13 cellular contexts compared by ENCODE assay signal in the genomic region with DNA sequence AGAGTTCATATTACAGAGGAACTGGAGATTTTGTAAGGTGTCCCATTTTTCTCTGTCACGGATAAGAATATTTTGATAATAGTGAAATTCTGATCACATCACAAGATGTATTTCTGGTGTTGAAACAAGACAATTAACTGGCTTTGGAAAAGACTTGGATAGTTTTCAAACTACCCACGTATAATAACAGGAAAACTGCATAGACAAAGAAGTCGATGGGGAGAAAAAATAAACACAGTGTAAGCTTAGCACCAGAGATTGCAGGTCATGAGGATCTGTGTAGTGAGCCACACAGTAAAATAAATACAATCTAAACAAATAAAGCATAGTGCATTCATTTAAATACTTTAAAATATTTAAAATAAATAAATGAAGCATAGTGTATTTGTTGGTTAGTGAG.
A peak's percentile ranks its signal among the peaks of the same experiment; 100 is the strongest.
DNase-seq lines count a peak whose midpoint lies in the region; ATAC-seq and TF ChIP-seq lines count a peak whose summit lies in the region.
"Had no signal": no experiment of that assay in that cellular context is flagged by ENCODE, and none has a peak within 500 bp of the region (broad histone marks: within the 10 kb centered on the region; RNA-seq: fewer than 3 reads in every experiment).

No MANE protein-coding gene starts in this region.

- no peak overlapping the region for H3K27ac ChIP-seq in IMR-90 (ENCODE audit: insufficient read depth, low read length)
- H3K27ac ChIP-seq: A549 had no signal

- H3K4me1 ChIP-seq in IMR-90 (ENCODE audit: control insufficient read depth, insufficient read depth, low read length): peaks cover 6% of the 10 kb centered on the region; the same call in 1 of the 2 replicates
- peaks cover 49% of the 10 kb centered on the region for H3K4me1 ChIP-seq in adipocyte (ENCODE audit: control insufficient read depth, insufficient read depth, low read length)
- H3K4me1 ChIP-seq: A549, HAP-1 had no signal

- CTCF ChIA-PET in IMR-90 (lab: Yijun Ruan, JAX): no interaction called here

- H2BK20ac ChIP-seq in IMR-90 (ENCODE audit: low read depth, low read length): no peak overlapping the region

- H3K9ac ChIP-seq in IMR-90 (ENCODE audit: low read depth, low read length) (no peak overlapping the region), adipocyte (ENCODE audit: low read length) (peak overlapping the region; percentile 53)

- intact Hi-C loops in IMR-90 (cut with micrococcal nuclease): no loop called here

- no peak overlapping the region for H3K23ac ChIP-seq in IMR-90 (ENCODE audit: low read depth, low read length)

- H2BK5ac ChIP-seq in IMR-90 (ENCODE audit: low read depth, low read length, poor library complexity, severe bottlenecking): peak overlapping the region; percentile 26

- H3K9me3 ChIP-seq in IMR-90 (ENCODE audit: control insufficient read depth, insufficient read depth, low read length) (no peaks in the 10 kb centered on the region), adipocyte (ENCODE audit: control insufficient read depth, low read length) (peaks cover 5% of the 10 kb centered on the region)
- H3K9me3 ChIP-seq: A549, HAP-1 had no signal

- H3K4me1 Mint-ChIP-seq in osteocyte (ENCODE audit: unreplicated experiment): peaks cover 39% of the 10 kb centered on the region
- peaks cover 3% of the 10 kb centered on the region for H3K4me1 Mint-ChIP-seq in type B pancreatic cell (ENCODE audit: unreplicated experiment)
- H3K4me1 Mint-ChIP-seq: CD14-positive monocyte had no signal

- ATAC-seq in IMR-90 (ENCODE audit: low read depth): no peak
- ATAC-seq: A549; CD8-positive, alpha-beta T cell had no signal

- no peak overlapping the region for H3K18ac ChIP-seq in IMR-90 (ENCODE audit: low read depth, low read length)

- no peak overlapping the region for H3K56ac ChIP-seq in IMR-90 (ENCODE audit: extremely low read depth, insufficient read depth, low read length)

- H4K91ac ChIP-seq in IMR-90 (ENCODE audit: insufficient read depth, low read depth, low read length): no peak overlapping the region

- H3K9me3 Mint-ChIP-seq in osteocyte (ENCODE audit: unreplicated experiment): peaks cover 15% of the 10 kb centered on the region
- no peaks in the 10 kb centered on the region for H3K9me3 Mint-ChIP-seq in type B pancreatic cell

- no peaks in the 10 kb centered on the region for H4K20me1 ChIP-seq in IMR-90 (ENCODE audit: insufficient read depth, low read length)

- no peak for TF ChIP-seq RAD21 in IMR-90 (IDR thresholded peaks at IDR 0.05; ENCODE audit: low read length)

- DNase-seq in IMR-90 (peak; percentile 51), adipocyte (ENCODE audit: low read depth) (no peak), fibroblast of the aortic adventitia (ENCODE audit: low read depth) (peak; percentile 66), osteocyte (ENCODE audit: extremely low spot score, unreplicated experiment) (no peak), type B pancreatic cell (ENCODE audit: extremely low spot score, unreplicated experiment) (no peak), KBM-7 (no peak), GF-D8 (lab: John Stamatoyannopoulos, UW) (no peak)
- DNase-seq: CD8-positive, alpha-beta T cell; COR-L47; DMS53 had no signal

- WGBS in IMR-90 (ENCODE audit: extremely low coverage in 2 of 2, insufficient read length in 1 of 2), 2 experiments: no CpG with 5 or more reads among the region's 3 CpGs

- H2AK9ac ChIP-seq in IMR-90 (replicated peaks; ENCODE audit: low read depth, low read length, poor library complexity): no peak overlapping the region

- H3K4ac ChIP-seq in IMR-90 (ENCODE audit: low read depth, low read length): no peak overlapping the region

- H3K27me3 ChIP-seq in IMR-90 (ENCODE audit: control insufficient read depth, insufficient read depth, low read length): no peaks in the 10 kb centered on the region
- no peaks in the 10 kb centered on the region for H3K27me3 ChIP-seq in adipocyte (replicated peaks; ENCODE audit: control insufficient read depth, insufficient read depth, low read length)

- H3K79me1 ChIP-seq in IMR-90 (ENCODE audit: low read depth in 1 of 2, low read length in 2 of 2): no peaks in the 10 kb centered on the region

- no peak for TF ChIP-seq CTCF in IMR-90 (conservative IDR thresholded peaks at IDR 0.05; ENCODE audit: low read depth, low read length)
- no peak for TF ChIP-seq CTCF in fibroblast of the aortic adventitia (IDR thresholded peaks at IDR 0.05; ENCODE audit: insufficient read depth, low read length)
- no peak for TF ChIP-seq CTCF in osteocyte (IDR thresholded peaks at IDR 0.05)
- no peak for TF ChIP-seq CTCF in type B pancreatic cell (conservative IDR thresholded peaks at IDR 0.05)

- H3K36me3 ChIP-seq in IMR-90 (ENCODE audit: control insufficient read depth, insufficient read depth, low read length) (no peaks in the 10 kb centered on the region), adipocyte (ENCODE audit: control insufficient read depth, insufficient read depth, low read length, severe bottlenecking) (no peaks in the 10 kb centered on the region)
- H3K36me3 ChIP-seq: HAP-1 had no signal

- H3K27me3 Mint-ChIP-seq in osteocyte (ENCODE audit: unreplicated experiment): no peaks in the 10 kb centered on the region
- H3K27me3 Mint-ChIP-seq in type B pancreatic cell: no peaks in the 10 kb centered on the region

- H2AFZ ChIP-seq in IMR-90 (replicated peaks; ENCODE audit: low read length, poor library complexity): no peak overlapping the region

- H2AK5ac ChIP-seq in IMR-90 (ENCODE audit: low read depth, low read length): no peak overlapping the region

- POLR2A ChIA-PET in IMR-90 (lab: Charles Lee; ENCODE audit: unreplicated experiment): no interaction called here

- H3K14ac ChIP-seq in IMR-90 (replicated peaks; ENCODE audit: low read depth, low read length): no peak overlapping the region

- H3K36me3 Mint-ChIP-seq in osteocyte (ENCODE audit: unreplicated experiment) (peaks cover 5% of the 10 kb centered on the region), type B pancreatic cell (no peaks in the 10 kb centered on the region)
- H3K36me3 Mint-ChIP-seq: CD14-positive monocyte; CD8-positive, alpha-beta T cell had no signal

- no TSS peak for BruUV-seq in IMR-90 (replicated peaks; lab: Mats Ljungman, UMichigan)

- H3K9me1 ChIP-seq in IMR-90 (ENCODE audit: insufficient read depth, low read length): peaks cover 3% of the 10 kb centered on the region

- H4K5ac ChIP-seq in IMR-90 (ENCODE audit: low read depth, low read length): no peak overlapping the region

- H3K4me3 ChIP-seq in IMR-90 (ENCODE audit: insufficient read depth, low read depth, low read length) (no peak overlapping the region), adipocyte (ENCODE audit: low read length) (no peak overlapping the region), fibroblast of the aortic adventitia (ENCODE audit: low read depth, low read length) (no peak overlapping the region)
- H3K4me3 ChIP-seq: A549, HAP-1 had no signal

- H2BK15ac ChIP-seq in IMR-90 (ENCODE audit: low read depth, low read length): no peak overlapping the region; the same call in 2 of the 3 replicates

- H2BK120ac ChIP-seq in IMR-90 (ENCODE audit: low read depth, low read length): no peak overlapping the region

- TF ChIP-seq POLR2A in IMR-90 (IDR thresholded peaks at IDR 0.05; ENCODE audit: low read depth, low read length): no peak

- in situ Hi-C loops in IMR-90 (cut with MboI; ENCODE audit: low sequenced_read_pairs) (no loop called here), KBM-7 (cut with MboI; ENCODE audit: low pct_unique_long_range_greater_than_20kb, low sequenced_read_pairs) (no loop called here)

- dilution Hi-C loops in IMR-90 (cut with HindIII; ENCODE audit: low sequenced_read_pairs, unreplicated experiment): no loop called here

- no peak overlapping the region for H4K8ac ChIP-seq in IMR-90 (ENCODE audit: low read depth in 2 of 2, low read length in 2 of 2)

- H3K4me3 Mint-ChIP-seq in osteocyte (ENCODE audit: unreplicated experiment) (no peak overlapping the region), type B pancreatic cell (no peak overlapping the region)
- H3K4me3 Mint-ChIP-seq: CD14-positive monocyte; CD8-positive, alpha-beta T cell had no signal

- H3K27ac Mint-ChIP-seq in osteocyte (ENCODE audit: unreplicated experiment) (peak overlapping the region; percentile 35), type B pancreatic cell (no peak overlapping the region)
- H3K27ac Mint-ChIP-seq: CD14-positive monocyte; CD8-positive, alpha-beta T cell had no signal

- no peak overlapping the region for H3K4me2 ChIP-seq in IMR-90 (ENCODE audit: low read depth, low read length)
- H3K4me2 ChIP-seq: A549 had no signal

TF ChIP-seq in IMR-90, 13 proteins besides CTCF, POLR2A, EP300 and RAD21 (continues in another document):
- no peak for TF ChIP-seq BHLHE40 (IDR thresholded peaks at IDR 0.05; ENCODE audit: low read depth, low read length)
- TF ChIP-seq CEBPB (IDR thresholded peaks at IDR 0.05; ENCODE audit: low read depth, low read length): no peak
- TF ChIP-seq MXI1 (IDR thresholded peaks at IDR 0.05; ENCODE audit: borderline replicate concordance, low read depth, low read length): no peak
- TF ChIP-seq MAFK (IDR thresholded peaks at IDR 0.05; ENCODE audit: low read depth, low read length): no peak
- no peak for TF ChIP-seq FOS (IDR thresholded peaks at IDR 0.05; ENCODE audit: low read depth, low read length)
- no peak for TF ChIP-seq RCOR1 (IDR thresholded peaks at IDR 0.05; ENCODE audit: insufficient replicate concordance, low read length)
- no peak for TF ChIP-seq MAZ (IDR thresholded peaks at IDR 0.05; ENCODE audit: borderline replicate concordance, low read depth, low read length)
- TF ChIP-seq, protein P1, sequence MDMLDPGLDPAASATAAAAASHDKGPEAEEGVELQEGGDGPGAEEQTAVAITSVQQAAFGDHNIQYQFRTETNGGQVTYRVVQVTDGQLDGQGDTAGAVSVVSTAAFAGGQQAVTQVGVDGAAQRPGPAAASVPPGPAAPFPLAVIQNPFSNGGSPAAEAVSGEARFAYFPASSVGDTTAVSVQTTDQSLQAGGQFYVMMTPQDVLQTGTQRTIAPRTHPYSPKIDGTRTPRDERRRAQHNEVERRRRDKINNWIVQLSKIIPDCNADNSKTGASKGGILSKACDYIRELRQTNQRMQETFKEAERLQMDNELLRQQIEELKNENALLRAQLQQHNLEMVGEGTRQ (IDR thresholded peaks at IDR 0.05; ENCODE audit: low read depth, low read length): no peak
- TF ChIP-seq RFX5 (IDR thresholded peaks at IDR 0.05; ENCODE audit: low read depth, low read length): no peak
- TF ChIP-seq SMC3 (IDR thresholded peaks at IDR 0.05; ENCODE audit: low read depth, low read length): no peak
- no peak for TF ChIP-seq NFE2L2 (IDR thresholded peaks at IDR 0.05; ENCODE audit: low read depth, low read length)
- no peak for TF ChIP-seq CHD1 (IDR thresholded peaks at IDR 0.05; ENCODE audit: low read depth, low read length)

Comparison
In these comparisons a context has a peak if more than half of its experiments do, and no peak if none do; other contexts are left out.
1. DNase-seq: peak in IMR-90 (single experiment) and fibroblast of the aortic adventitia (single experiment); none in adipocyte (single experiment), osteocyte (single experiment), type B pancreatic cell (single experiment), KBM-7 (single experiment) and GF-D8 (single experiment).